1 cellular context compared by ENCODE assay signal in genomic region chr10:99412100-99412499, GRCh38.
TF ChIP-seq lines count a peak whose summit lies in the region.

No MANE protein-coding gene starts in this region.

TF ChIP-seq in HepG2, 621 proteins besides CTCF, POLR2A, EP300 and RAD21 (continued from another document and continues in another):
- peak; percentile 27; the same call in 1 of the 2 replicates for TF ChIP-seq RARA (CRISPR knock-in tag; IDR thresholded peaks at IDR 0.05)
- TF ChIP-seq SMARCE1 (IDR thresholded peaks at IDR 0.05; ENCODE audit: borderline replicate concordance): no peak
- no peak for TF ChIP-seq ZHX1 (CRISPR knock-in tag; IDR thresholded peaks at IDR 0.05; ENCODE audit: low read depth)
- no peak for TF ChIP-seq TARDBP (CRISPR knock-in tag; IDR thresholded peaks at IDR 0.05)
- peak; percentile 13; the same call in 1 of the 2 replicates for TF ChIP-seq DRAP1 (CRISPR knock-in tag; IDR thresholded peaks at IDR 0.05)
- no peak for TF ChIP-seq ZSCAN22 (CRISPR knock-in tag; IDR thresholded peaks at IDR 0.05)
- no peak for TF ChIP-seq POGK (CRISPR knock-in tag; conservative IDR thresholded peaks at IDR 0.05)
- no peak for TF ChIP-seq ZNF770 (CRISPR knock-in tag; IDR thresholded peaks at IDR 0.05)
- no peak for TF ChIP-seq SOX6 (IDR thresholded peaks at IDR 0.05)
- TF ChIP-seq SOX6 (CRISPR knock-in tag; IDR thresholded peaks at IDR 0.05): peak; percentile 41; the same call in 1 of the 2 replicates
- TF ChIP-seq ZNF331 (CRISPR knock-in tag; IDR thresholded peaks at IDR 0.05): peak; percentile 47; the same call in 1 of the 2 replicates
- TF ChIP-seq MTF2 (CRISPR knock-in tag; IDR thresholded peaks at IDR 0.05; ENCODE audit: borderline replicate concordance): no peak
- TF ChIP-seq KDM2A (CRISPR knock-in tag; IDR thresholded peaks at IDR 0.05; ENCODE audit: borderline replicate concordance, low read depth): no peak
- TF ChIP-seq ZKSCAN8 (CRISPR knock-in tag; IDR thresholded peaks at IDR 0.05; ENCODE audit: borderline replicate concordance): no peak
- no peak for TF ChIP-seq ZFY (CRISPR knock-in tag; IDR thresholded peaks at IDR 0.05)
- TF ChIP-seq ZNF720 (CRISPR knock-in tag; IDR thresholded peaks at IDR 0.05): no peak
- no peak for TF ChIP-seq ZMAT3 (CRISPR knock-in tag; conservative IDR thresholded peaks at IDR 0.05)
- no peak for TF ChIP-seq ZBTB1 (CRISPR knock-in tag; IDR thresholded peaks at IDR 0.05; ENCODE audit: borderline replicate concordance)
- TF ChIP-seq HDAC1 (CRISPR knock-in tag; IDR thresholded peaks at IDR 0.05): peak; percentile 42; the same call in 1 of the 2 replicates
- TF ChIP-seq NR2F6 (IDR thresholded peaks at IDR 0.05): peak; percentile 33; the same call in 1 of the 2 replicates
- 0 out of 2 replicates have a peak, but pooled peaks have one; percentile 9 for TF ChIP-seq NR2F6 (CRISPR knock-in tag; IDR thresholded peaks at IDR 0.05)
- TF ChIP-seq ATF4 (CRISPR knock-in tag; IDR thresholded peaks at IDR 0.05): no peak
- no peak for TF ChIP-seq TCF7L2 (IDR thresholded peaks at IDR 0.05; ENCODE audit: low read depth, low read length)
- peak; percentile 80 for TF ChIP-seq TEAD3 (CRISPR knock-in tag; optimal IDR thresholded peaks at IDR 0.05; ENCODE audit: borderline replicate concordance)
- no peak for TF ChIP-seq ZFP91 (CRISPR knock-in tag; IDR thresholded peaks at IDR 0.05; ENCODE audit: borderline replicate concordance)
- no peak for TF ChIP-seq REPIN1 (CRISPR knock-in tag; IDR thresholded peaks at IDR 0.05; ENCODE audit: borderline replicate concordance, low read depth)
- no peak for TF ChIP-seq MTA1 (CRISPR knock-in tag; IDR thresholded peaks at IDR 0.05; ENCODE audit: borderline replicate concordance)
- no peak for TF ChIP-seq HOXA9 (CRISPR knock-in tag; IDR thresholded peaks at IDR 0.05; ENCODE audit: borderline replicate concordance)
- no peak for TF ChIP-seq ZNF30 (CRISPR knock-in tag; IDR thresholded peaks at IDR 0.05)
- TF ChIP-seq ZSCAN30 (CRISPR knock-in tag; IDR thresholded peaks at IDR 0.05): no peak
- TF ChIP-seq ZNF749 (CRISPR knock-in tag; IDR thresholded peaks at IDR 0.05; ENCODE audit: borderline replicate concordance): no peak
- TF ChIP-seq CBX1 (IDR thresholded peaks at IDR 0.05; ENCODE audit: low read depth): no peak
- TF ChIP-seq ZNF33A (CRISPR knock-in tag; IDR thresholded peaks at IDR 0.05; ENCODE audit: borderline replicate concordance): no peak
- TF ChIP-seq ARNT (IDR thresholded peaks at IDR 0.05): no peak
- TF ChIP-seq KDM3A (CRISPR knock-in tag; IDR thresholded peaks at IDR 0.05; ENCODE audit: low read depth): no peak
- no peak for TF ChIP-seq PRDM10 (CRISPR knock-in tag; IDR thresholded peaks at IDR 0.05; ENCODE audit: low read depth)
- TF ChIP-seq HNRNPUL1 (IDR thresholded peaks at IDR 0.05; ENCODE audit: low read depth, low read length): no peak
- no peak for TF ChIP-seq ZBTB38 (CRISPR knock-in tag; IDR thresholded peaks at IDR 0.05)
- no peak for TF ChIP-seq ZNF598 (CRISPR knock-in tag; IDR thresholded peaks at IDR 0.05; ENCODE audit: borderline replicate concordance)
- no peak for TF ChIP-seq SUZ12 (IDR thresholded peaks at IDR 0.05; ENCODE audit: low read depth, low read length)
- no peak for TF ChIP-seq ZNF225 (CRISPR knock-in tag; IDR thresholded peaks at IDR 0.05)
- TF ChIP-seq ZSCAN12 (CRISPR knock-in tag; IDR thresholded peaks at IDR 0.05): no peak
- TF ChIP-seq ZNF407 (CRISPR knock-in tag; IDR thresholded peaks at IDR 0.05; ENCODE audit: not compliant biosample characterization): no peak
- TF ChIP-seq ZNF230 (CRISPR knock-in tag; IDR thresholded peaks at IDR 0.05): no peak
